Comparison of ENCODE assay signal across 8 cellular contexts in the genomic region with DNA sequence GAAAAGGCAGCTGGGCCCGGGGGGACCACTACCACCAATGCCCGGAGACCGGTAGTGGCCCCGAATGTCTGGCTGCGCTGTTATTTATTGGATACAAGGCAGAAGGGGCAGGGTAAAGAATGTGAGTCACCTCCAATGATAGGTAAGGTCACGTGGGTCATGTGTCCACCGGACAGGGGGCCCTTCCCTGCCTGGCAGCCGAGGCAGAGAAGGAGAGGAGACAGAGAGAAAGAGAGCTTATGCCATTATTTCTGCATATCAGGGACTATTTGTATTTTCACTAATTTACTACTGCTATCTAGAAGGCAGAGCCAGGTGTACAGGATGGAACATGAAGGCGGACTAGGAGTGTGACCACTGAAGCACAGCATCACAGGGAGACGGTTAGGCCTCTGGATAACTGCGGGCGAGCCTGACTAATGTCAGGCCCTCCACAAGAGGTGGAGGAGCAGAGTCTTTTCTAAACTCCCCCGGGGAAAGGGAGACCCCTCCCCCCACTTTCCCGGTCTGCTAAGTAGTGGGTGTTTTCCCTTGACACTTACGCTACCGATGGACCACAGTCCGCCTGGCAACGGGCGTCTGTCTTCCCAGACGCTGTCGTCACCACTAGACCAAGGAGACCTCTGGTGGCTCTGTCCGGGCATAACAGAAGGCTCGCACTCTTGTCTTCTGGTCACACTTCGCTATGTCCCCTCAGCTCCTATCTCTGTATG. TPM values are rescaled to one million over a fixed set of nuclear protein-coding genes. Genes with fewer than 3 reads are reported as not detected.
DNase-seq lines count a peak whose midpoint lies in the region; ATAC-seq and TF ChIP-seq lines count a peak whose summit lies in the region.
"Not testable (repeated sequence)": the region's sequence is repeated elsewhere in the genome, so short reads cannot be mapped to it uniquely, and the experiment has no call there.

No MANE protein-coding gene starts in this region.

- CTCF ChIA-PET in CD4-positive, alpha-beta memory T cell (lab: Charles Lee; ENCODE audit: partially characterized antibody), result interaction anchor here (0.8 to 12.2 kb wide), 9 partner anchors 9 to 100 kb away, joined by 3 to 172 read pairs (median 7); partner anchors contain the start of gene KIF22

- DNase-seq in CD4-positive, alpha-beta memory T cell, result peak in 4 of 5 donors; percentile 16 to 34 (median 30)
- DNase-seq in HAP-1 (ENCODE audit: low spot score in 2 of 2) (peak; percentile 65 to 80), NCI-H2196 (lab: John Stamatoyannopoulos, UW; ENCODE audit: unreplicated experiment) (peak; percentile 49), SW480 (ENCODE audit: low spot score) (peak; percentile 41), amniotic epithelial cell (ENCODE audit: low read depth) (peak; percentile 69), mucosa of gallbladder (ENCODE audit: low spot score) (peak; percentile 69)
- DNase-seq in foreskin keratinocyte, result not testable (repeated sequence)
- peak; percentile 47 for DNase-seq in stimulated activated naive B cell treated with anti-CD40 and anti-IgM and Interleukin-4, amounts not matched to agents 10 μg/mL and 1 μg/mL and 100 μg/mL, for 72 hours

- peaks cover 10 to 14% (median 10%) of the 10 kb centered on the region in 4 donors for H3K4me1 Mint-ChIP-seq in CD4-positive, alpha-beta memory T cell
- peaks cover 12 to 13% of the 10 kb centered on the region in 2 donors for H3K4me1 Mint-ChIP-seq in stimulated activated naive B cell treated with anti-CD40 and anti-IgM and Interleukin-4, amounts not matched to agents 10 μg/mL and 1 μg/mL and 100 μg/mL, for 72 hours

- H3K4me3 Mint-ChIP-seq in CD4-positive, alpha-beta memory T cell, result peak overlapping the region in 3 of 8 donors; percentile 17 to 38 (median 25)
- peak overlapping the region in 1 of 2 donors; percentile 77 for H3K4me3 Mint-ChIP-seq in stimulated activated naive B cell treated with anti-CD40 and anti-IgM and Interleukin-4, amounts not matched to agents 10 μg/mL and 1 μg/mL and 100 μg/mL, for 72 hours

- H3K9me3 ChIP-seq in CD4-positive, alpha-beta memory T cell (ENCODE audit: control insufficient read depth in 1 of 2, low read length in 2 of 2); HAP-1: not testable (repeated sequence)

- not testable (repeated sequence) for H3K36me3 ChIP-seq in CD4-positive, alpha-beta memory T cell (ENCODE audit: insufficient read depth, low read length); HAP-1 (replicated peaks)

- H3K4me1 ChIP-seq in CD4-positive, alpha-beta memory T cell (ENCODE audit: insufficient read depth, low read length); HAP-1; foreskin keratinocyte: not testable (repeated sequence)

- not testable (repeated sequence) for H3K36me3 Mint-ChIP-seq in CD4-positive, alpha-beta memory T cell; stimulated activated naive B cell treated with anti-CD40 and anti-IgM and Interleukin-4, amounts not matched to agents 10 μg/mL and 1 μg/mL and 100 μg/mL, for 72 hours

- not testable (repeated sequence) for H3K27ac ChIP-seq in CD4-positive, alpha-beta memory T cell (ENCODE audit: low read depth, low read length); foreskin keratinocyte

- POLR2A ChIA-PET in CD4-positive, alpha-beta memory T cell (lab: Charles Lee; ENCODE audit: partially characterized antibody), result interaction anchor here (0.6 to 1.6 kb wide), 4 partner anchors 19 to 51 kb away, joined by 3 to 7 read pairs (median 4); no protein-coding TSS in a partner anchor

- not testable (repeated sequence) for H3K27me3 ChIP-seq in CD4-positive, alpha-beta memory T cell (ENCODE audit: insufficient read depth, low read length); HAP-1 (ENCODE audit: low read depth); foreskin keratinocyte

- not testable (repeated sequence) for H3K9me3 Mint-ChIP-seq in CD4-positive, alpha-beta memory T cell; stimulated activated naive B cell treated with anti-CD40 and anti-IgM and Interleukin-4, amounts not matched to agents 10 μg/mL and 1 μg/mL and 100 μg/mL, for 72 hours

- peak; percentile 34 for ATAC-seq in foreskin keratinocyte
- ATAC-seq in stimulated activated naive B cell treated with anti-CD40 and anti-IgM and Interleukin-4, amounts not matched to agents 10 μg/mL and 1 μg/mL and 100 μg/mL, for 72 hours (replicated peaks), result peak; percentile 76 to 79

- peak overlapping the region in 4 of 7 donors; percentile 57 to 80 (median 72) for H3K27ac Mint-ChIP-seq in CD4-positive, alpha-beta memory T cell
- peak overlapping the region; percentile 57 for H3K27ac Mint-ChIP-seq in stimulated activated naive B cell treated with anti-CD40 and anti-IgM and Interleukin-4, amounts not matched to agents 10 μg/mL and 1 μg/mL and 100 μg/mL, for 72 hours

- not testable (repeated sequence) for H3K4me3 ChIP-seq in CD4-positive, alpha-beta memory T cell (ENCODE audit: low read length in 2 of 2); HAP-1

- peak; percentile 62 for TF ChIP-seq CTCF in foreskin keratinocyte (conservative IDR thresholded peaks at IDR 0.05)

- H3K27me3 Mint-ChIP-seq in CD4-positive, alpha-beta memory T cell; stimulated activated naive B cell treated with anti-CD40 and anti-IgM and Interleukin-4, amounts not matched to agents 10 μg/mL and 1 μg/mL and 100 μg/mL, for 72 hours: not testable (repeated sequence)

- intact Hi-C loops in CD4-positive, alpha-beta memory T cell (cut with micrococcal nuclease), result loop anchor here (1.0 kb wide), 1 partner anchor 21 kb away; no protein-coding TSS in a partner anchor

- in situ Hi-C loops in HAP-1 (cut with MboI; ENCODE audit: low sequenced_read_pairs), result not testable (repeated sequence)

RNA-seq across cellular contexts. Expression of gene C16orf54, which starts 24.5 kb away (rescaled TPM):
- total RNA-seq in CD4-positive, alpha-beta memory T cell, result 100 to 1,000 TPM; 139 to 143 TPM
- polyA plus RNA-seq in CD4-positive, alpha-beta memory T cell, result 10 to 100 TPM; 11.8 to 56.8 TPM
- not detected in 2 replicates for total RNA-seq in foreskin keratinocyte
- not detected in 2 replicates for polyA plus RNA-seq in foreskin keratinocyte
- 3.0 TPM for total RNA-seq in mucosa of gallbladder

RNA-seq across cellular contexts. Expression of gene QPRT, which starts 42.3 kb away (rescaled TPM):
- total RNA-seq in CD4-positive, alpha-beta memory T cell, result 1 to 10 TPM in 1 of 2 experiments, under 1 TPM in 1; 0.99 to 1.1 TPM
- polyA plus RNA-seq in CD4-positive, alpha-beta memory T cell, result under 1 TPM; 0.53 to 0.69 TPM
- total RNA-seq in foreskin keratinocyte (80.5 and 91.7 TPM in 2 replicates), mucosa of gallbladder (17.2 TPM)
- 111 and 129 TPM in 2 replicates for polyA plus RNA-seq in foreskin keratinocyte

RNA-seq across cellular contexts. Expression of gene ZG16, which starts 56.7 kb away (rescaled TPM):
- not detected for total RNA-seq in CD4-positive, alpha-beta memory T cell
- polyA plus RNA-seq in CD4-positive, alpha-beta memory T cell, result not detected
- not detected in 2 replicates for total RNA-seq in foreskin keratinocyte
- 0.02 TPM in 1 of 2 replicates, not detected in the other for polyA plus RNA-seq in foreskin keratinocyte
- not detected for total RNA-seq in mucosa of gallbladder

RNA-seq across cellular contexts. Expression of gene SPN, which starts 58.3 kb away (rescaled TPM):
- total RNA-seq in CD4-positive, alpha-beta memory T cell, result 100 to 1,000 TPM; 168 to 175 TPM
- polyA plus RNA-seq in CD4-positive, alpha-beta memory T cell, result 100 to 1,000 TPM in 1 of 2 donors, 10 to 100 TPM in 1; 86.3 to 208 TPM
- not detected in 2 replicates for total RNA-seq in foreskin keratinocyte
- polyA plus RNA-seq in foreskin keratinocyte, result not detected in 2 replicates
- 9.0 TPM for total RNA-seq in mucosa of gallbladder

Comparison
In these comparisons a context has a peak if more than half of its experiments do, and no peak if none do; other contexts are left out.
1. RNA of gene C16orf54, which starts 24.5 kb away (total RNA-seq): 139 to 143 TPM in CD4-positive, alpha-beta memory T cell; 3.0 TPM in mucosa of gallbladder (single experiment) and not detected in foreskin keratinocyte; every median in the first group is over 10 times any median in the second.